ENCODE assay signal across 1 cellular context in the genomic region with DNA sequence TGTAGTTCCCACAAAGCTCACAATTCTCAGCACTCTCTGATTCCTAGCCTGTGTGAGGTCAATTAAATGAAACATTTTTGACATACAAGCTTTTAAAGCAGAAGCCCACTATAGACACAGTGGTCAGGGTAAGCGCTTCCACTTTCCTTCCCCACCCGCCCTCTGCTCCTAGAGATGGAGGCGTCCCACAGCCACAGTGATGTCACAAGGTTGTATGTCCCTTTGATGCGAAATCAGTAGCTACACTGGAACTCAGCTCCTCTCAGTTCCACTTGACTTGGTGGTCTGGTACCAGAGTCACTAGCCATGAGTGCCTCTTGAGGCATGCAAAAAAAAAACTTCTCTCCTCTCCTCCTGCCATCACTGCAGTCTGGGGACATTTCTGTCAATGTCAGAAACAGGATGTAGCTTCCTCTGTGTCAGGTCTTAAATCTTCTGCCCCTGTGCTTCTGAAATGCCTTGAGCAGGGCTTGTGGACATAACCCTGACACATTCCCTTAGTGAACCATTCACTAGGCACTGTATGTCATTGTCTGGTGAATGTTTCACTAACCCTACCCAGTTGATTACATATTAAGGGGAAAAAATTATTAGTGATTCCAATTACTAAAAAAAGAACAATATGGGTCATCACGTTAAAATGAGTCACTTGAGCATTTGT.
TF ChIP-seq lines count a peak whose summit lies in the region.

No MANE protein-coding gene starts in this region.

TF ChIP-seq in H1, 55 proteins besides CTCF, POLR2A, EP300 and RAD21 (continued from another document):
- TF ChIP-seq HDAC2 (IDR thresholded peaks at IDR 0.05; ENCODE audit: borderline replicate concordance in 1 of 2, low read depth in 2 of 2, low read length in 2 of 2) (no peak), SRF (IDR thresholded peaks at IDR 0.05; ENCODE audit: low read depth, low read length) (no peak)
